In genomic region chr17:68840073-68840472, GRCh38 we compare ENCODE assay signal across 14 cellular contexts.
"Had no signal": no experiment of that assay in that cellular context is flagged by ENCODE, and none has a peak within 500 bp of the region (broad histone marks: within the 10 kb centered on the region; RNA-seq: fewer than 3 reads in every experiment).

No MANE protein-coding gene starts in this region.

- DNase-seq: activated CD4-positive, alpha-beta T cell treated with anti-CD3 and anti-CD28 coated beads, Interleukin-2, amount 50 U/mL, for 1 hour; activated CD8-positive, alpha-beta memory T cell treated with anti-CD3 and anti-CD28 coated beads for 24 hours; activated naive CD8-positive, alpha-beta T cell treated with anti-CD3 and anti-CD28 coated beads, Interleukin-2, amount 10 ng/mL, durations not matched to agents 7 days and 5 days; brain microvascular endothelial cell; cerebellar nuclear complex; effector memory CD4-positive, alpha-beta T cell; glutamatergic neuron; left ventricle myocardium superior; occipital lobe; stimulated activated CD4-positive, alpha-beta T cell treated with anti-CD3 and anti-CD28 coated beads, Interleukin-2, amount 100 ng/mL, for 48 hours; SW 1271; thyroid gland had no signal

- ATAC-seq: activated CD4-positive, CD25-positive, alpha-beta regulatory T cell treated with anti-CD3 and anti-CD28 coated beads, Interleukin-2, amount 50 U/mL, for 24 hours; left ventricle myocardium superior; stimulated activated memory B cell treated with anti-CD40 and anti-IgM and Interleukin-4, amounts not matched to agents 10 μg/mL and 1 μg/mL and 100 μg/mL, for 72 hours had no signal
